ENCODE assay signal across 15 cellular contexts in the genomic region with DNA sequence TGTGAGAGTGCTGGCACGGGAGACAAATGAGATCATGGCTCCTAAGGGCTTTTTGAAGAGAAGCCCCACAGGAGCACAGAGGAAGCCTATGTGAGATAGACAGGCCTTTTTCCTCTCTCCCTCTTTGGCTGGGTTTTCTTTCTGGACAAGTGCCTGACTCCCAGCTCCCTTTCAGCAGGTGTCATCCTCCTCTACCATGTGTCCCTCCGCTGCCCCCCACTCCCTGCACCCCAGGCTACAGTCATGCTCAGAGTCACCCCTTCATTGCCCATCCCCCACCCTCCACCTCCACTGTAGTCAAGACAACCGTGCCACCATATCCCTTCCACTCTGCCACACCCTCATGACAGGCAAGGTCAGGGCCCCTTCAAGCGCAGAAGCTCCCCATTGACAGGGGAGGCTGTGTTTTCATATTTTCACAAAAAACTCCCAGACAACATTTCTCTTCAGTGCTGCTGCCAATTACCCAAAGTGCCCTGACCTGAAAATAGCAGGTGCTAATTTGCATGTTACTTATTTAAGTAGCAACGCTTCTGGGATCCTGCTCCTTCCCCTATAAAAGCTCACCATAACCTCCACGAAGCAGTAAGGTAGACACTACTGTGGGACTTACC.
DNase-seq lines count a peak whose midpoint lies in the region; ATAC-seq and TF ChIP-seq lines count a peak whose summit lies in the region.
"Had no signal": no experiment of that assay in that cellular context is flagged by ENCODE, and none has a peak within 500 bp of the region (broad histone marks: within the 10 kb centered on the region; RNA-seq: fewer than 3 reads in every experiment).

No MANE protein-coding gene starts in this region.

- H3K27ac ChIP-seq in OCI-LY3 (ENCODE audit: low read length) (no peak overlapping the region), fibroblast of lung (ENCODE audit: insufficient read depth, low read length) (peak overlapping the region; percentile 33), rectal smooth muscle tissue (ENCODE audit: low read depth, low read length) (peak overlapping the region; percentile 72)

- TF ChIP-seq CTCF in OCI-LY3 (IDR thresholded peaks at IDR 0.05; ENCODE audit: low read depth, low read length), result no peak
- TF ChIP-seq CTCF in fibroblast of lung (conservative IDR thresholded peaks at IDR 0.05 in 1 of 2, IDR thresholded peaks at IDR 0.05 in 1 of 2; ENCODE audit: low read depth in 1 of 2, low read length in 2 of 2), result no peak

- ATAC-seq in GM18498 (IDR thresholded peaks at IDR 0.05; ENCODE audit: unreplicated experiment) (peak; percentile 29), GM19328 (IDR thresholded peaks at IDR 0.05; ENCODE audit: unreplicated experiment) (no peak)

- no peaks in the 10 kb centered on the region for H3K36me3 ChIP-seq in OCI-LY3 (replicated peaks; ENCODE audit: low read depth, low read length)
- peaks cover 10% of the 10 kb centered on the region for H3K36me3 ChIP-seq in fibroblast of lung (ENCODE audit: control insufficient read depth, insufficient read depth, low read length)
- no peaks in the 10 kb centered on the region for H3K36me3 ChIP-seq in rectal smooth muscle tissue (ENCODE audit: control insufficient read depth, insufficient read depth, low read length)

- no peaks in the 10 kb centered on the region for H3K79me2 ChIP-seq in OCI-LY3 (ENCODE audit: low read length)
- peaks cover 86% of the 10 kb centered on the region for H3K79me2 ChIP-seq in fibroblast of lung (ENCODE audit: control insufficient read depth, insufficient read depth, low read length)

- H3K27me3 ChIP-seq in OCI-LY3 (ENCODE audit: low read depth, low read length) (peaks cover 33% of the 10 kb centered on the region), fibroblast of lung (ENCODE audit: control insufficient read depth, insufficient read depth, low read length) (no peaks in the 10 kb centered on the region), rectal smooth muscle tissue (ENCODE audit: control insufficient read depth, insufficient read depth, low read length) (no peaks in the 10 kb centered on the region)

- H3K4me2 ChIP-seq in OCI-LY3 (ENCODE audit: low read length) (peak overlapping the region; percentile 44), fibroblast of lung (ENCODE audit: extremely low read depth, insufficient read depth, low read length) (no peak overlapping the region)

- no peaks in the 10 kb centered on the region for H4K20me1 ChIP-seq in OCI-LY3 (ENCODE audit: insufficient read depth, low read length)
- peaks cover 7% of the 10 kb centered on the region for H4K20me1 ChIP-seq in fibroblast of lung (ENCODE audit: control insufficient read depth, extremely low read depth, insufficient read depth, low read length)

- H3K4me1 ChIP-seq in OCI-LY3 (ENCODE audit: low read length) (peaks cover 27% of the 10 kb centered on the region), fibroblast of lung (ENCODE audit: control insufficient read depth, extremely low read depth, insufficient read depth, low read length) (peaks cover 38% of the 10 kb centered on the region), rectal smooth muscle tissue (ENCODE audit: control insufficient read depth, insufficient read depth, low read length) (peaks cover 28% of the 10 kb centered on the region)

- H2AFZ ChIP-seq in OCI-LY3 (ENCODE audit: low read depth, low read length) (no peak overlapping the region), fibroblast of lung (ENCODE audit: low read length) (no peak overlapping the region)

- H3K4me3 ChIP-seq in OCI-LY3 (ENCODE audit: low read length) (0 out of 2 replicates have a peak overlapping the region, but pooled peaks have one; percentile 13), fibroblast of lung (replicated peaks in 1 of 4; ENCODE audit: control extremely low read depth in 1 of 4, insufficient read depth in 1 of 4, low read depth in 3 of 4, low read length in 4 of 4) (no peak overlapping the region), rectal smooth muscle tissue (ENCODE audit: low read length) (no peak overlapping the region)

- no peaks in the 10 kb centered on the region for H3K9me3 ChIP-seq in OCI-LY3 (ENCODE audit: insufficient read depth, low read length)
- no peaks in the 10 kb centered on the region for H3K9me3 ChIP-seq in fibroblast of lung (ENCODE audit: control insufficient read depth, insufficient read depth, low read depth, low read length)

- DNase-seq in fibroblast of lung (ENCODE audit: low read depth in 2 of 2), result no peak
- DNase-seq in DMS 273 (lab: John Stamatoyannopoulos, UW; ENCODE audit: unreplicated experiment), result no peak
- no peak for DNase-seq in SIG-M5 treated with dmso at 0.1 percent for 504 hours (lab: John Stamatoyannopoulos, UW; ENCODE audit: unreplicated experiment)
- no peak for DNase-seq in HUDEP-2 (lab: John Stamatoyannopoulos, UW; ENCODE audit: unreplicated experiment in 76 of 76)
- DNase-seq: activated CD4-positive, alpha-beta memory T cell treated with anti-CD3 and anti-CD28 coated beads for 36 hours; activated gamma-delta T cell treated with Interleukin-2 at 50 U/mL for 16 hours; CD4-positive, CD25-positive, alpha-beta regulatory T cell; immature natural killer cell; NCI-H2029; stimulated activated naive B cell treated with anti-CD40 and anti-IgM and Interleukin-4, amounts not matched to agents 10 μg/mL and 1 μg/mL and 100 μg/mL, for 72 hours; T-helper 2 cell had no signal

- H3K9ac ChIP-seq in OCI-LY3 (ENCODE audit: low read length), result no peak overlapping the region
- H3K9ac ChIP-seq in fibroblast of lung (ENCODE audit: insufficient read depth, low read length), result no peak overlapping the region
- no peak overlapping the region for H3K9ac ChIP-seq in rectal smooth muscle tissue (ENCODE audit: low read length)
